In genomic region chr3:61358364-61358763, GRCh38 we compare ENCODE assay signal across 8 cellular contexts.
A peak's percentile ranks its signal among the peaks of the same experiment; 100 is the strongest.
DNase-seq lines count a peak whose midpoint lies in the region; ATAC-seq, FAIRE-seq and TF ChIP-seq lines count a peak whose summit lies in the region.

No MANE protein-coding gene starts in this region.

- 0% methylated on average over 2 of the region's 2 CpGs for WGBS in right lobe of liver (ENCODE audit: insufficient coverage, low coverage, low lambda C conversion rate, missing lambda C conversion rate)

- no peaks in the 10 kb centered on the region for H3K9me3 Mint-ChIP-seq in activated naive CD8-positive, alpha-beta T cell treated with anti-CD3 and anti-CD28 coated beads for 36 hours

- H3K9me3 ChIP-seq in right lobe of liver = no peaks in the 10 kb centered on the region

- no peaks in the 10 kb centered on the region for H3K4me1 Mint-ChIP-seq in activated naive CD8-positive, alpha-beta T cell treated with anti-CD3 and anti-CD28 coated beads for 36 hours

- ATAC-seq in GM18907 (IDR thresholded peaks at IDR 0.05; ENCODE audit: unreplicated experiment) (peak; percentile 100), HG02870 (IDR thresholded peaks at IDR 0.05; ENCODE audit: unreplicated experiment) (peak; percentile 100), right lobe of liver (peak; percentile 77 to 90 (median 85))

- peaks cover 13% of the 10 kb centered on the region for H3K27me3 Mint-ChIP-seq in activated naive CD8-positive, alpha-beta T cell treated with anti-CD3 and anti-CD28 coated beads for 36 hours

- no peak overlapping the region for H3K27ac ChIP-seq in right lobe of liver

- no peak for FAIRE-seq in urothelium cell line (lab: Jason Lieb, UNC)

- H3K36me3 ChIP-seq in right lobe of liver = no peaks in the 10 kb centered on the region

- H3K27me3 ChIP-seq in right lobe of liver = no peaks in the 10 kb centered on the region

- H3K27ac Mint-ChIP-seq in activated naive CD8-positive, alpha-beta T cell treated with anti-CD3 and anti-CD28 coated beads for 36 hours = no peak overlapping the region

- H3K36me3 Mint-ChIP-seq in activated naive CD8-positive, alpha-beta T cell treated with anti-CD3 and anti-CD28 coated beads for 36 hours = no peaks in the 10 kb centered on the region

- TF ChIP-seq POLR2A in right lobe of liver (IDR thresholded peaks at IDR 0.05) = no peak

- no peak overlapping the region for H3K4me3 ChIP-seq in right lobe of liver

- intact Hi-C loops in right lobe of liver (cut with DNase I) = no loop called here

- TF ChIP-seq CTCF in right lobe of liver (IDR thresholded peaks at IDR 0.05) = no peak

- H3K4me3 Mint-ChIP-seq in activated naive CD8-positive, alpha-beta T cell treated with anti-CD3 and anti-CD28 coated beads for 36 hours = no peak overlapping the region

- no peaks in the 10 kb centered on the region for H3K4me1 ChIP-seq in right lobe of liver

- DNase-seq in RPMI8226 = peak; percentile 83
- peak; percentile 45 to 62 (median 61) for DNase-seq in right lobe of liver
- DNase-seq in NCI-H2227 treated with DMSO at 0.1 percent for 48 hours (lab: John Stamatoyannopoulos, UW) = no peak
- no peak for DNase-seq in urothelium cell line (ENCODE audit: low spot score)
- no peak for DNase-seq in activated naive CD8-positive, alpha-beta T cell treated with anti-CD3 and anti-CD28 coated beads for 36 hours
- no peak for DNase-seq in KG1 (lab: John Stamatoyannopoulos, UW)

Comparison
In these comparisons a context has a peak if more than half of its experiments do, and no peak if none do; other contexts are left out.
1. DNase-seq: peak in RPMI8226 (single experiment) and right lobe of liver (3 of 3); none in NCI-H2227 treated with DMSO at 0.1 percent for 48 hours (single experiment), urothelium cell line (single experiment), activated naive CD8-positive, alpha-beta T cell treated with anti-CD3 and anti-CD28 coated beads for 36 hours (single experiment) and KG1 (single experiment).
2. Peak in every context shown above with its lines, with median percentiles within 50 percentile points of each other: ATAC-seq.